Comparison of ENCODE assay signal across 8 cellular contexts in the genomic region with DNA sequence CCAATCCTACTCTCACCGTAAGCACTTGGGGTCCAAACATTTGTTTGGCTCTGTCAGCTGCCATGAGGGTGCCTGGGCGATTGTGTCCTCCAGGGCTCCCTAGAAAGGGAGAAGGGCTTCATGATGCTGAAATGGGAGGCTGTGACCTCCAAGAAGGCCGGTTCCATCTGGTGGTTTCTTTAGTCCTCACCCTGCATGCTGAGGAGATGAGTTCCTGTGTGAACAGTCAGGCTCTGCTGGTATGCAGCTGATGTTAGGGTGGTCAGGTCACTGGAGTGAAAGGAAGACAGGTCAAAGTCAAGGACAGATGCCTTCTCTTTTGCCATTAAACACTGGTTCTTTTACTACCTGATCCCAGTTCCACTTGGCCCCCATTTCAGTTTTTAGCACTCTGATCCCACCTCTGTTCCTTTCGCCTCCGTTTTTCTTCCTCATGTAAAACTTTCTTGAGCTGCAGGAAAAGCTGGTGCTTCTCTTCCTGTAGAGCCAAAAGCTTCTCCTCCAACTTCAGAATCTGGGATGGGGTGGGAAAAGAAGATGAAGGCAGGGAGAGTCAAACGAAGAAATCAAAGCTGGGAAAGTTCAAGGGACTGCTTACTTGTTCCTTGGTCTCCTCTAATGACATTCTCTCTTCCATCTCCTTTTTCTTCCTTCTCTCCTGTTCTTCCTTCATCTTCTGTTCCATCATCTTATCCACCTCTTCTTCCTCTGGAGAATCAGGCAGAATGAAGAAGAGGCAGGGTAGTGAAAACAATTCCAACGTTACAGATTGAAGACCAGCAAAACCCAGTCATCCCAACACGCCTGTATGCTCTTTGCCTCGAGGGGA. TPM values are rescaled to one million over a fixed set of nuclear protein-coding genes. Genes with fewer than 3 reads are reported as not detected.
DNase-seq lines count a peak whose midpoint lies in the region; ATAC-seq, FAIRE-seq and TF ChIP-seq lines count a peak whose summit lies in the region.

No MANE protein-coding gene starts in this region.

- peaks cover 39% of the 10 kb centered on the region for H3K36me3 Mint-ChIP-seq in mesothelial cell of epicardium

- peak overlapping the region; percentile 86 for H3K4me2 ChIP-seq in K562 (ENCODE audit: insufficient read depth, low read length)

- TF ChIP-seq RAD21 in K562 (CRISPR knock-in tag; conservative IDR thresholded peaks at IDR 0.05 in 1 of 2, IDR thresholded peaks at IDR 0.05 in 1 of 2), result no peak

- ATAC-seq in K562, result peak; percentile 3; the same call in 2 of the 3 replicates
- no peak for ATAC-seq in HG02623 (IDR thresholded peaks at IDR 0.05; ENCODE audit: unreplicated experiment)

- no peaks in the 10 kb centered on the region for H3K27me3 Mint-ChIP-seq in mesothelial cell of epicardium (ENCODE audit: low read depth)

- peak overlapping the region; percentile 85 for H3K27ac Mint-ChIP-seq in mesothelial cell of epicardium

- H3K79me2 ChIP-seq in K562 (ENCODE audit: control insufficient read depth, insufficient read depth, low read length), result peaks cover 37% of the 10 kb centered on the region

- H3K9me3 ChIP-seq in HUES48 (ENCODE audit: control insufficient read depth, insufficient read depth, low read length) (no peaks in the 10 kb centered on the region), K562 (replicated peaks; ENCODE audit: control insufficient read depth, insufficient read depth, low read depth, low read length) (no peaks in the 10 kb centered on the region)

- TF ChIP-seq CTCF in K562 (IDR thresholded peaks at IDR 0.05 in 2 of 3, conservative IDR thresholded peaks at IDR 0.05 in 1 of 3; ENCODE audit: insufficient read depth in 2 of 3, low read depth in 1 of 3, low read length in 3 of 3) (no peak), mesothelial cell of epicardium (IDR thresholded peaks at IDR 0.05; ENCODE audit: unreplicated experiment) (no peak)

- no peak; the same call in 1 of the 2 replicates for TF ChIP-seq POLR2A in K562 (conservative IDR thresholded peaks at IDR 0.05)

- H3K9me1 ChIP-seq in K562 (ENCODE audit: control insufficient read depth, insufficient read depth, low read length), result peaks cover 11% of the 10 kb centered on the region

- POLR2A ChIA-PET in K562 (lab: Yijun Ruan, JAX), result interaction anchor here (0.5 to 2.6 kb wide), 12 partner anchors 11 to 266 kb away, joined by 3 to 21 read pairs (median 4); partner anchors contain the start of genes NEURL4 and SLC2A4

- H3K4me1 Mint-ChIP-seq in mesothelial cell of epicardium, result peaks cover 26% of the 10 kb centered on the region

- H3K36me3 ChIP-seq in HUES48 (ENCODE audit: control insufficient read depth, insufficient read depth, low read length) (peaks cover 80% of the 10 kb centered on the region), K562 (ENCODE audit: control insufficient read depth, insufficient read depth, low read length) (peaks cover 80% of the 10 kb centered on the region)

- 20% methylated on average over 4 of the region's 9 CpGs for WGBS in K562 (ENCODE audit: insufficient coverage, low coverage, missing lambda C conversion rate)

- TSS peak; percentile 85 for BruUV-seq in K562 (replicated peaks; lab: Mats Ljungman, UMichigan)

- no peak for TF ChIP-seq EP300 in K562 (IDR thresholded peaks at IDR 0.05; ENCODE audit: low read length)

- no peaks in the 10 kb centered on the region for H3K9me3 Mint-ChIP-seq in mesothelial cell of epicardium

- H3K9ac ChIP-seq in HUES48 (ENCODE audit: low read depth, low read length) (peak overlapping the region; percentile 66), K562 (ENCODE audit: insufficient read depth in 1 of 2, low read depth in 2 of 2, low read length in 2 of 2) (peak overlapping the region; percentile 67 to 94)

- H3K4me3 ChIP-seq in HUES48 (ENCODE audit: low read depth, low read length) (peak overlapping the region; percentile 80), K562 (peak overlapping the region; percentile 93)

- intact Hi-C loops in K562 (cut with micrococcal nuclease), result no loop called here

- no peaks in the 10 kb centered on the region for H3K27me3 ChIP-seq in HUES48 (ENCODE audit: control insufficient read depth, insufficient read depth, low read length)
- no peaks in the 10 kb centered on the region for H3K27me3 ChIP-seq in K562 (ENCODE audit: control insufficient read depth in 2 of 2, insufficient read depth in 2 of 2, low read length in 2 of 2)

- peaks cover 31% of the 10 kb centered on the region for H4K20me1 ChIP-seq in K562 (replicated peaks; ENCODE audit: control insufficient read depth, insufficient read depth, low read length)

- CTCF ChIA-PET in K562 (lab: Yijun Ruan, JAX; ENCODE audit: low intra/inter-chr PET ratio), result interaction anchor here (0.8 kb wide), 1 partner anchor 34 kb away, joined by 3 read pairs; no protein-coding TSS in a partner anchor

- FAIRE-seq in K562 (lab: Jason Lieb, UNC), result peak; percentile 55

- no peak overlapping the region for H2AFZ ChIP-seq in K562 (ENCODE audit: low read depth, low read length)

- DNase-seq in AG08396 (ENCODE audit: low spot score) (peak; percentile 61), K562 (ENCODE audit: extremely low read depth in 1 of 4, low spot score in 3 of 4) (peak in 1 of 4 experiments; percentile 34), mesothelial cell of epicardium (ENCODE audit: low spot score in 2 of 2, unreplicated experiment in 2 of 2) (no peak), AG20443 (ENCODE audit: low spot score) (no peak), GF-D8 (lab: John Stamatoyannopoulos, UW) (no peak)
- DNase-seq in stimulated activated naive CD4-positive, alpha-beta T cell treated with Interleukin-2 at 50 U/mL for 16 hours (lab: John Stamatoyannopoulos, UW), result no peak

- H3K27ac ChIP-seq in HUES48 (ENCODE audit: low read depth, low read length), result peak overlapping the region; percentile 93
- H3K27ac ChIP-seq in K562 (ENCODE audit: extremely low read depth, low read depth, low read length), result peak overlapping the region; percentile 75

- in situ Hi-C loops in K562 (cut with MboI), result no loop called here

- peak overlapping the region; percentile 77 for H3K4me3 Mint-ChIP-seq in mesothelial cell of epicardium

- peaks cover 12% of the 10 kb centered on the region; the same call in 1 of the 2 replicates for H3K4me1 ChIP-seq in HUES48 (ENCODE audit: control insufficient read depth, insufficient read depth, low read length)
- H3K4me1 ChIP-seq in K562 (replicated peaks in 1 of 2; ENCODE audit: control insufficient read depth in 2 of 2, insufficient read depth in 2 of 2, low read length in 2 of 2), result peaks cover 22 to 35% of the 10 kb centered on the region in 2 experiments

RNA-seq across cellular contexts. Expression of gene GPS2, which starts 1.1 kb away (rescaled TPM):
- 73.2 and 108 TPM in 2 replicates for total RNA-seq in K562 (2011; cell fraction: chromatin; rRNA removed; ENCODE audit: low replicate concordance)
- total RNA-seq in K562 (2011; cell fraction: nucleolus; rRNA removed), result 55.7 and 69.4 TPM in 2 replicates
- total RNA-seq in K562 (2011; cell fraction: nucleoplasm; rRNA removed), result 53.5 and 57.8 TPM in 2 replicates
- total RNA-seq in K562 (2014; rRNA removed) (60.5 and 75.7 TPM in 2 replicates), K562 (2014; rRNA removed; fragmentation: Illumina TruSeq; extraction: Trizol) (35.6 and 37.0 TPM in 2 replicates), K562 (2015; rRNA removed; fragmentation: Illumina TruSeq; extraction: Trizol) (36.8 and 39.1 TPM in 2 replicates), K562 (2021) (41.8 and 43.7 TPM in 2 replicates), mesothelial cell of epicardium (42.1 to 52.4 TPM (median 46.2 TPM) in 3 replicates)
- polyA plus RNA-seq in K562 (2011; rRNA removed) (18.4 and 22.4 TPM in 2 replicates), K562 (2014; fragmentation: Illumina TruSeq; extraction: Trizol) (58.9 and 61.5 TPM in 2 replicates), K562 (2014; fragmentation: Nextera tagmentation; extraction: Ambion mirVana) (10 to 100 TPM; 18.3 to 21.1 TPM), K562 (2014; rRNA removed) (45.6 and 47.6 TPM in 2 replicates)
- polyA plus RNA-seq in K562 (2011; cell fraction: cytosol; rRNA removed), result 29.2 and 52.4 TPM in 2 replicates
- 145 and 157 TPM in 2 replicates for polyA plus RNA-seq in K562 (2011; cell fraction: nucleus; rRNA removed)
- polyA plus RNA-seq in K562 (2012), result 41.9 and 50.7 TPM in 2 replicates
- polyA minus RNA-seq in K562 (2011; rRNA and poly(A)+ RNA removed), result 9.9 and 16.5 TPM in 2 replicates
- 13.8 and 20.5 TPM in 2 replicates for polyA minus RNA-seq in K562 (2011; cell fraction: cytosol; rRNA and poly(A)+ RNA removed)
- polyA minus RNA-seq in K562 (2011; cell fraction: nucleus; rRNA and poly(A)+ RNA removed), result 25.8 and 29.8 TPM in 2 replicates

RNA-seq across cellular contexts. Expression of gene EIF5A, which starts 6.7 kb away (rescaled TPM):
- 210 and 328 TPM in 2 replicates for total RNA-seq in K562 (2011; cell fraction: chromatin; rRNA removed; ENCODE audit: low replicate concordance)
- 205 and 210 TPM in 2 replicates for total RNA-seq in K562 (2011; cell fraction: nucleolus; rRNA removed)
- total RNA-seq in K562 (2011; cell fraction: nucleoplasm; rRNA removed), result 248 and 352 TPM in 2 replicates
- total RNA-seq in K562 (2014; rRNA removed) (772 and 1,052 TPM in 2 replicates), K562 (2014; rRNA removed; fragmentation: Illumina TruSeq; extraction: Trizol) (407 and 468 TPM in 2 replicates), K562 (2015; rRNA removed; fragmentation: Illumina TruSeq; extraction: Trizol) (519 and 545 TPM in 2 replicates), K562 (2021) (939 and 976 TPM in 2 replicates), mesothelial cell of epicardium (265 to 278 TPM (median 273 TPM) in 3 replicates)
- polyA plus RNA-seq in K562 (2011; rRNA removed) (752 and 898 TPM in 2 replicates), K562 (2014; fragmentation: Illumina TruSeq; extraction: Trizol) (1,163 and 1,198 TPM in 2 replicates), K562 (2014; fragmentation: Nextera tagmentation; extraction: Ambion mirVana) (10 to 100 TPM; 22.9 to 82.7 TPM), K562 (2014; rRNA removed) (917 and 945 TPM in 2 replicates)
- polyA plus RNA-seq in K562 (2011; cell fraction: cytosol; rRNA removed), result 730 and 1,005 TPM in 2 replicates
- 456 and 485 TPM in 2 replicates for polyA plus RNA-seq in K562 (2011; cell fraction: nucleus; rRNA removed)
- 464 and 1,006 TPM in 2 replicates for polyA plus RNA-seq in K562 (2012)
- 549 and 972 TPM in 2 replicates for polyA minus RNA-seq in K562 (2011; rRNA and poly(A)+ RNA removed)
- polyA minus RNA-seq in K562 (2011; cell fraction: cytosol; rRNA and poly(A)+ RNA removed), result 408 and 477 TPM in 2 replicates
- polyA minus RNA-seq in K562 (2011; cell fraction: nucleus; rRNA and poly(A)+ RNA removed), result 101 and 135 TPM in 2 replicates

RNA-seq across cellular contexts. Expression of gene NEURL4, which starts 15.0 kb away (rescaled TPM):
- total RNA-seq in K562 (2011; cell fraction: chromatin; rRNA removed; ENCODE audit: low replicate concordance), result 115 and 278 TPM in 2 replicates
- 144 and 181 TPM in 2 replicates for total RNA-seq in K562 (2011; cell fraction: nucleolus; rRNA removed)
- total RNA-seq in K562 (2011; cell fraction: nucleoplasm; rRNA removed), result 76.0 and 94.7 TPM in 2 replicates
- total RNA-seq in K562 (2014; rRNA removed), result 10.5 and 15.2 TPM in 2 replicates
- 5.9 and 8.3 TPM in 2 replicates for total RNA-seq in K562 (2014; rRNA removed; fragmentation: Illumina TruSeq; extraction: Trizol)
- total RNA-seq in K562 (2015; rRNA removed; fragmentation: Illumina TruSeq; extraction: Trizol), result 13.5 and 13.9 TPM in 2 replicates
- total RNA-seq in K562 (2021), result 29.8 and 37.4 TPM in 2 replicates
- polyA plus RNA-seq in K562 (2011; rRNA removed), result 11.5 and 18.4 TPM in 2 replicates
- 11.0 and 11.6 TPM in 2 replicates for polyA plus RNA-seq in K562 (2011; cell fraction: cytosol; rRNA removed)
- polyA plus RNA-seq in K562 (2011; cell fraction: nucleus; rRNA removed), result 155 and 207 TPM in 2 replicates
- 18.2 and 23.2 TPM in 2 replicates for polyA plus RNA-seq in K562 (2012)
- 18.0 and 19.7 TPM in 2 replicates for polyA plus RNA-seq in K562 (2014; fragmentation: Illumina TruSeq; extraction: Trizol)
- under 1 TPM; 0.08 to 0.39 TPM for polyA plus RNA-seq in K562 (2014; fragmentation: Nextera tagmentation; extraction: Ambion mirVana)
- polyA plus RNA-seq in K562 (2014; rRNA removed), result 23.9 and 25.3 TPM in 2 replicates
- 10.8 and 13.8 TPM in 2 replicates for polyA minus RNA-seq in K562 (2011; rRNA and poly(A)+ RNA removed)
- 11.3 and 19.1 TPM in 2 replicates for polyA minus RNA-seq in K562 (2011; cell fraction: cytosol; rRNA and poly(A)+ RNA removed)
- 44.3 and 71.0 TPM in 2 replicates for polyA minus RNA-seq in K562 (2011; cell fraction: nucleus; rRNA and poly(A)+ RNA removed)
- total RNA-seq in mesothelial cell of epicardium, result 52.8 to 56.7 TPM (median 55.1 TPM) in 3 replicates

RNA-seq across cellular contexts. Expression of gene YBX2, which starts 19.7 kb away (rescaled TPM):
- total RNA-seq in K562 (2011; cell fraction: chromatin; rRNA removed; ENCODE audit: low replicate concordance), result 0.18 and 0.39 TPM in 2 replicates
- total RNA-seq in K562 (2011; cell fraction: nucleolus; rRNA removed), result not detected in 2 replicates
- 0.15 TPM in 1 of 2 replicates, not detected in the other for total RNA-seq in K562 (2011; cell fraction: nucleoplasm; rRNA removed)
- total RNA-seq in K562 (2014; rRNA removed) (0.12 and 0.59 TPM in 2 replicates), K562 (2014; rRNA removed; fragmentation: Illumina TruSeq; extraction: Trizol) (not detected in 2 replicates), K562 (2015; rRNA removed; fragmentation: Illumina TruSeq; extraction: Trizol) (not detected in 2 replicates), K562 (2021) (0.20 and 0.27 TPM in 2 replicates), mesothelial cell of epicardium (1.9 to 3.3 TPM (median 2.2 TPM) in 3 replicates)
- polyA plus RNA-seq in K562 (2011; rRNA removed) (not detected in 2 replicates), K562 (2014; fragmentation: Illumina TruSeq; extraction: Trizol) (not detected in 2 replicates), K562 (2014; fragmentation: Nextera tagmentation; extraction: Ambion mirVana) (not detected), K562 (2014; rRNA removed) (0.03 TPM in 1 of 2 replicates, not detected in the other)
- 0.04 and 0.13 TPM in 2 replicates for polyA plus RNA-seq in K562 (2011; cell fraction: cytosol; rRNA removed)
- polyA plus RNA-seq in K562 (2011; cell fraction: nucleus; rRNA removed), result 0.17 TPM in 1 of 2 replicates, not detected in the other
- 0.08 TPM in 1 of 2 replicates, not detected in the other for polyA plus RNA-seq in K562 (2012)
- polyA minus RNA-seq in K562 (2011; rRNA and poly(A)+ RNA removed), result not detected in 2 replicates
- polyA minus RNA-seq in K562 (2011; cell fraction: cytosol; rRNA and poly(A)+ RNA removed), result not detected in 2 replicates
- not detected in 2 replicates for polyA minus RNA-seq in K562 (2011; cell fraction: nucleus; rRNA and poly(A)+ RNA removed)

RNA-seq across cellular contexts. Expression of gene ACAP1, which starts 22.2 kb away (rescaled TPM):
- 8.6 and 21.1 TPM in 2 replicates for total RNA-seq in K562 (2011; cell fraction: chromatin; rRNA removed; ENCODE audit: low replicate concordance)
- 13.7 and 14.7 TPM in 2 replicates for total RNA-seq in K562 (2011; cell fraction: nucleolus; rRNA removed)
- total RNA-seq in K562 (2011; cell fraction: nucleoplasm; rRNA removed), result 7.2 and 8.1 TPM in 2 replicates
- 4.0 and 6.3 TPM in 2 replicates for total RNA-seq in K562 (2014; rRNA removed)
- total RNA-seq in K562 (2014; rRNA removed; fragmentation: Illumina TruSeq; extraction: Trizol), result 0.57 and 2.3 TPM in 2 replicates
- 2.0 and 2.3 TPM in 2 replicates for total RNA-seq in K562 (2015; rRNA removed; fragmentation: Illumina TruSeq; extraction: Trizol)
- 7.4 and 8.5 TPM in 2 replicates for total RNA-seq in K562 (2021)
- 2.8 and 5.9 TPM in 2 replicates for polyA plus RNA-seq in K562 (2011; rRNA removed)
- polyA plus RNA-seq in K562 (2011; cell fraction: cytosol; rRNA removed), result 3.5 and 4.6 TPM in 2 replicates
- 12.1 and 13.1 TPM in 2 replicates for polyA plus RNA-seq in K562 (2011; cell fraction: nucleus; rRNA removed)
- 5.4 and 8.0 TPM in 2 replicates for polyA plus RNA-seq in K562 (2012)
- polyA plus RNA-seq in K562 (2014; fragmentation: Illumina TruSeq; extraction: Trizol), result 2.4 and 3.7 TPM in 2 replicates
- polyA plus RNA-seq in K562 (2014; fragmentation: Nextera tagmentation; extraction: Ambion mirVana), result under 1 TPM; 0.15 to 0.38 TPM
- 2.9 and 3.9 TPM in 2 replicates for polyA plus RNA-seq in K562 (2014; rRNA removed)
- 1.9 and 2.6 TPM in 2 replicates for polyA minus RNA-seq in K562 (2011; rRNA and poly(A)+ RNA removed)
- polyA minus RNA-seq in K562 (2011; cell fraction: cytosol; rRNA and poly(A)+ RNA removed), result 3.1 and 5.8 TPM in 2 replicates
- polyA minus RNA-seq in K562 (2011; cell fraction: nucleus; rRNA and poly(A)+ RNA removed), result 2.4 and 4.6 TPM in 2 replicates
- total RNA-seq in mesothelial cell of epicardium, result 8.9 to 10.9 TPM (median 9.1 TPM) in 3 replicates
